Comparison of ENCODE assay signal across 21 cellular contexts in the genomic region with DNA sequence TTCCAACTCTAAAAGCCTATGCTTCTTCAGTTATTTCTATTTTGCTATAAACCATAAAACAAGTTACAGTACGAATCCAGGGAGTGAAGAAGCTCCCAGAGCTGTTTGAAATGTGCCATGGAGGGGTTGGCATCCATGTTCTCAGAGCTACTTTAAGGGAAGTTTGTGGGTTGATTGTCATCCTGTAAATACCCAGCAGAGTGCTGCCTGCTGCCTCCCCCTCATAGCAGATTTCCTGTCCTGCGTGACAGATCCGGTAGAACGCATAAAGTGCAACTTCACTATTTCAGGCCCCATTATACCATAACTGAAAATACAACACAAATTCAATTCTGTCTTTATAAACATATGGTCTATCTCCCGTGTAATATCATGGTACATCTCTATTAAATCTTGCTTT.
"Had no signal": no experiment of that assay in that cellular context is flagged by ENCODE, and none has a peak within 500 bp of the region (broad histone marks: within the 10 kb centered on the region; RNA-seq: fewer than 3 reads in every experiment).

No MANE protein-coding gene starts in this region.

- H3K4me3 Mint-ChIP-seq: endodermal cell, memory B cell, mesothelial cell of epicardium, natural killer cell, neural crest cell had no signal

- H3K4me2 ChIP-seq: hepatocyte had no signal

- H3K9me3 Mint-ChIP-seq: endodermal cell, mesothelial cell of epicardium, neural crest cell had no signal

- H3K27me3 ChIP-seq: foreskin keratinocyte, hepatocyte, ovary had no signal

- H3K9me3 ChIP-seq: left ventricle myocardium inferior, lower lobe of right lung, ovary had no signal

- H3K27ac ChIP-seq: foreskin keratinocyte, hepatocyte, left ventricle myocardium inferior, lower lobe of right lung, ovary had no signal

- DNase-seq: effector CD4-positive, alpha-beta T cell; endodermal cell; erythroblast; foreskin keratinocyte; head of caudate nucleus; kidney; left cardiac atrium; left ventricle myocardium inferior; lower lobe of right lung; natural killer cell; ovary; right cardiac atrium; small intestine; stimulated activated CD4-positive, alpha-beta T cell treated with anti-CD3 and anti-CD28 coated beads, Interleukin-2, amount 100 ng/mL, for 48 hours; stimulated activated naive CD4-positive, alpha-beta T cell treated with Interleukin-2 at 50 U/mL for 16 hours; trophoblast cell had no signal

- ATAC-seq: foreskin keratinocyte, left cardiac atrium, lower lobe of right lung, natural killer cell, right cardiac atrium had no signal

- H3K27ac Mint-ChIP-seq: endodermal cell, memory B cell, mesothelial cell of epicardium, natural killer cell, progenitor cell of endocrine pancreas had no signal

- H3K36me3 ChIP-seq: left ventricle myocardium inferior, lower lobe of right lung, ovary had no signal

- H3K4me3 ChIP-seq: hepatocyte, left ventricle myocardium inferior, lower lobe of right lung, ovary had no signal

- H3K4me1 ChIP-seq: foreskin keratinocyte, left ventricle myocardium inferior, lower lobe of right lung had no signal

- H3K4me1 Mint-ChIP-seq: endodermal cell, memory B cell, mesothelial cell of epicardium, natural killer cell, neural crest cell had no signal

- H3K27me3 Mint-ChIP-seq: memory B cell, progenitor cell of endocrine pancreas had no signal

- H3K36me3 Mint-ChIP-seq: memory B cell, mesothelial cell of epicardium had no signal
